ENCODE assay signal across 9 cellular contexts in the genomic region with DNA sequence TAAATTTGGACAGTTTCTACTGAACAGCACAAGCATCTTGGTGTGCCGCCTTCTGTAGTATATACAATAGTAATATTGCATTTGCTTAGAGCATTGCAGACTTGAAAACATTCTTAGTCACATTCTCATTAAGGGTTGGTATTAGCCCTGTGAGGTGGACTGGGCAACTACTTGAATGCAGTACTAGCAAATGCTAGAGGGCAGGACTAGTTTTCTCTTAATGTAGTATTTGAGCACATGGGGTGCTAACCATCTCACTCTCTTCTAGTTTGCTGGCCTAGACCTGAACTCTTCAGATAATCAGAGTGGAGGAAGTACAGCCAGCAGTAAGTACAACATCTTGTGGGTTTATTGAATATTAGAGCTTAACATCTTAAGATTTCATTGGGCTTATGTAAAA. TPM values are rescaled to one million over a fixed set of nuclear protein-coding genes. Genes with fewer than 3 reads are reported as not detected.
DNase-seq lines count a peak whose midpoint lies in the region; ATAC-seq and TF ChIP-seq lines count a peak whose summit lies in the region.
"Had no signal": no experiment of that assay in that cellular context is flagged by ENCODE, and none has a peak within 500 bp of the region (broad histone marks: within the 10 kb centered on the region; RNA-seq: fewer than 3 reads in every experiment).

No MANE protein-coding gene starts in this region.

- H3K4me1 ChIP-seq in HAP-1 (peaks cover 25% of the 10 kb centered on the region), skeletal muscle tissue (ENCODE audit: control insufficient read depth in 3 of 3, insufficient read depth in 3 of 3, low read length in 3 of 3) (peaks cover 19 to 30% (median 20%) of the 10 kb centered on the region in 3 donors)

- no peaks in the 10 kb centered on the region for H3K27me3 Mint-ChIP-seq in T-helper 17 cell

- DNase-seq in HAP-1 (ENCODE audit: low spot score in 2 of 2) (no peak), T-helper 17 cell (no peak), fibroblast of the aortic adventitia (ENCODE audit: low read depth) (no peak), DMS79 treated with DMSO at 0.1 percent for 48 hours (lab: John Stamatoyannopoulos, UW) (no peak), NCI-H2196 treated with DMSO at 0.1 percent for 48 hours (lab: John Stamatoyannopoulos, UW; ENCODE audit: unreplicated experiment) (no peak), T1000 (lab: John Stamatoyannopoulos, UW) (no peak)
- DNase-seq: NCI-H2171 treated with DMSO at 0.1 percent for 48 hours had no signal

- H3K27me3 ChIP-seq in HAP-1 (ENCODE audit: low read depth) (no peaks in the 10 kb centered on the region), skeletal muscle tissue (ENCODE audit: control insufficient read depth in 3 of 3, insufficient read depth in 3 of 3, low read length in 3 of 3) (no peaks in the 10 kb centered on the region)

- H3K27ac Mint-ChIP-seq in T-helper 17 cell = peak overlapping the region; percentile 100

- H3K4me1 Mint-ChIP-seq in T-helper 17 cell = peaks cover 34% of the 10 kb centered on the region

- peaks cover 4% of the 10 kb centered on the region for H3K36me3 Mint-ChIP-seq in T-helper 17 cell (ENCODE audit: low read depth)

- no peak overlapping the region for H3K9ac ChIP-seq in skeletal muscle tissue (ENCODE audit: low read depth in 1 of 3, low read length in 3 of 3)

- ATAC-seq in T-helper 17 cell = no peak
- ATAC-seq in GM21390 (IDR thresholded peaks at IDR 0.05; ENCODE audit: unreplicated experiment) = no peak

- H3K4me3 Mint-ChIP-seq in T-helper 17 cell = peak overlapping the region; percentile 97

- no peak overlapping the region for H3K27ac ChIP-seq in skeletal muscle tissue (ENCODE audit: low read depth, low read length)

- H3K36me3 ChIP-seq in HAP-1 (replicated peaks) (peaks cover 70% of the 10 kb centered on the region), skeletal muscle tissue (ENCODE audit: control insufficient read depth in 3 of 3, insufficient read depth in 3 of 3, low read length in 3 of 3) (peaks cover under 1 to 30% (median 17%) of the 10 kb centered on the region in 3 donors)

- in situ Hi-C loops in HAP-1 (cut with MboI; ENCODE audit: low sequenced_read_pairs) = no loop called here

- H3K9me3 ChIP-seq in HAP-1 = no peaks in the 10 kb centered on the region
- H3K9me3 ChIP-seq in T-helper 17 cell (ENCODE audit: control insufficient read depth, low read length, poor library complexity, severe bottlenecking) = no peaks in the 10 kb centered on the region
- no peaks in the 10 kb centered on the region for H3K9me3 ChIP-seq in skeletal muscle tissue (ENCODE audit: control insufficient read depth in 3 of 3, low read length in 3 of 3)

- no peak for TF ChIP-seq CTCF in fibroblast of the aortic adventitia (IDR thresholded peaks at IDR 0.05; ENCODE audit: insufficient read depth, low read length)

- peak overlapping the region; percentile 100 for H3K4me3 ChIP-seq in HAP-1
- H3K4me3 ChIP-seq in fibroblast of the aortic adventitia (ENCODE audit: low read depth, low read length) = peak overlapping the region; percentile 99
- peak overlapping the region in 2 of 3 donors; percentile 37 to 91 for H3K4me3 ChIP-seq in skeletal muscle tissue (ENCODE audit: low read length in 3 of 3)

RNA-seq across cellular contexts. Expression of gene DDX3X, which starts 3.2 kb away (rescaled TPM):
- 100 to 1,000 TPM; 795 to 944 TPM for total RNA-seq in T-helper 17 cell
- total RNA-seq in fibroblast of the aortic adventitia (ENCODE audit: low replicate concordance) = 209 and 316 TPM in 2 replicates
- total RNA-seq in skeletal muscle tissue = 124 TPM
